Comparison of ENCODE assay signal across 9 cellular contexts in the genomic region with DNA sequence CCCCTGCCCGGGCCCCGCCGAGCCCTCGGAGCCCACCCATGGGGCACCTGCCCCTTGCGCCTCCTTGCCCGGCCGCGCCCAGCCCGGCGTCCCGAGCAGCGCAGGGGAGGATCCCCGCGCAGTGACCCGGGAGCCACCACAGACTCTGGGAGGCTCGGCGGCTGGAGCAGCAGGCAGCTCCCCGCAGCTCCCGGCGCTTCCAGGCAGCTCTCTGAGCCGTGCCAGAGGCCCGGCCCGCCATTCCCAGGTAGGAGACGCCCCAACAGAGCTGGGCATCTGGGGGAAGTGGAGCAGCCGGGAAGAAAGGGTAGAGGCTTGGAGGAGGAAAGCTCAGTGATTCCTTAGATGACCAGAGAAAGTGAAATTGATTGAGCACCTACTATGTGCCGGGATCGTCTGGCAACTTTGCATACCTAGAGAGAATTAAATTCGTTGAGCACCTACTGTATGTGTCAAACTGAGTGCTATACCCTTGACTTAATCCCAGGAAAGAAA. TPM values are rescaled to one million over a fixed set of nuclear protein-coding genes. Genes with fewer than 3 reads are reported as not detected.
A peak's percentile ranks its signal among the peaks of the same experiment; 100 is the strongest.
DNase-seq lines count a peak whose midpoint lies in the region; TF ChIP-seq lines count a peak whose summit lies in the region.
"Had no signal": no experiment of that assay in that cellular context is flagged by ENCODE, and none has a peak within 500 bp of the region (broad histone marks: within the 10 kb centered on the region; RNA-seq: fewer than 3 reads in every experiment).

No MANE protein-coding gene starts in this region.

- H3K4me3 ChIP-seq in mesodermal cell (ENCODE audit: extremely low read depth, insufficient read depth, low read length, poor library complexity, severe bottlenecking) (peak overlapping the region; percentile 43), uterus (peak overlapping the region; percentile 46 to 53)

- TF ChIP-seq POLR2A in uterus (IDR thresholded peaks at IDR 0.05) = no peak

- H3K4me1 Mint-ChIP-seq in activated naive CD8-positive, alpha-beta T cell (ENCODE audit: low read depth) = peaks cover 12% of the 10 kb centered on the region
- peaks cover 10% of the 10 kb centered on the region for H3K4me1 Mint-ChIP-seq in activated naive CD8-positive, alpha-beta T cell treated with anti-CD3 and anti-CD28 coated beads for 36 hours

- no peak for DNase-seq in activated naive CD8-positive, alpha-beta T cell treated with anti-CD3 and anti-CD28 coated beads for 36 hours
- DNase-seq in caudate nucleus (lab: John Stamatoyannopoulos, UW) = no peak
- no peak for DNase-seq in uterus
- no peak for DNase-seq in SIG-M5 (lab: John Stamatoyannopoulos, UW)
- no peak for DNase-seq in GDM1 (lab: John Stamatoyannopoulos, UW)
- DNase-seq in NCI-H2196 treated with DMSO at 0.1 percent for 48 hours (lab: John Stamatoyannopoulos, UW; ENCODE audit: unreplicated experiment) = no peak
- DNase-seq: amniotic stem cell had no signal

- peaks cover 14% of the 10 kb centered on the region for H3K27me3 Mint-ChIP-seq in activated naive CD8-positive, alpha-beta T cell
- H3K27me3 Mint-ChIP-seq in activated naive CD8-positive, alpha-beta T cell treated with anti-CD3 and anti-CD28 coated beads for 36 hours = peaks cover 28% of the 10 kb centered on the region

- WGBS in mesodermal cell (ENCODE audit: insufficient coverage in 2 of 2), 2 experiments = 6 to 8% methylated on average over 20 to 28 of the region's 28 CpGs

- intact Hi-C loops in uterus (cut with DNase I; ENCODE audit: low total_unique reads) = no loop called here

- H3K36me3 Mint-ChIP-seq in activated naive CD8-positive, alpha-beta T cell = no peaks in the 10 kb centered on the region
- H3K36me3 Mint-ChIP-seq in activated naive CD8-positive, alpha-beta T cell treated with anti-CD3 and anti-CD28 coated beads for 36 hours = no peaks in the 10 kb centered on the region

- no peaks in the 10 kb centered on the region for H3K9me3 Mint-ChIP-seq in activated naive CD8-positive, alpha-beta T cell (ENCODE audit: low read depth)
- no peaks in the 10 kb centered on the region for H3K9me3 Mint-ChIP-seq in activated naive CD8-positive, alpha-beta T cell treated with anti-CD3 and anti-CD28 coated beads for 36 hours

- H3K36me3 ChIP-seq in mesodermal cell (ENCODE audit: control insufficient read depth, insufficient read depth, low read length) (no peaks in the 10 kb centered on the region), uterus (no peaks in the 10 kb centered on the region)

- H3K4me1 ChIP-seq in mesodermal cell (ENCODE audit: control insufficient read depth, insufficient read depth, low read length, poor library complexity, severe bottlenecking) (no peaks in the 10 kb centered on the region), uterus (peaks cover 0 to 8% of the 10 kb centered on the region in 2 donors)

- TF ChIP-seq CTCF in uterus (IDR thresholded peaks at IDR 0.05) = no peak

- H3K9me3 ChIP-seq in mesodermal cell (ENCODE audit: control insufficient read depth, low read length) (no peaks in the 10 kb centered on the region), uterus (no peaks in the 10 kb centered on the region)

- H3K27ac Mint-ChIP-seq in activated naive CD8-positive, alpha-beta T cell = no peak overlapping the region
- H3K27ac Mint-ChIP-seq in activated naive CD8-positive, alpha-beta T cell treated with anti-CD3 and anti-CD28 coated beads for 36 hours = no peak overlapping the region

- H3K27ac ChIP-seq in caudate nucleus (ENCODE audit: low read depth, low read length) (peak overlapping the region; percentile 55), mesodermal cell (ENCODE audit: low read depth, low read length, severe bottlenecking) (no peak overlapping the region), uterus (peak overlapping the region in 1 of 2 donors; percentile 76)

- peak overlapping the region; percentile 69 for H3K4me3 Mint-ChIP-seq in activated naive CD8-positive, alpha-beta T cell
- H3K4me3 Mint-ChIP-seq in activated naive CD8-positive, alpha-beta T cell treated with anti-CD3 and anti-CD28 coated beads for 36 hours = no peak overlapping the region

- H3K27me3 ChIP-seq in uterus = no peaks in the 10 kb centered on the region

RNA-seq across cellular contexts. Expression of gene RASD2, which starts 0.7 kb away (rescaled TPM):
- under 1 TPM; 0.06 to 0.16 TPM for total RNA-seq in activated naive CD8-positive, alpha-beta T cell treated with anti-CD3 and anti-CD28 coated beads for 36 hours
- 0.74 TPM for polyA plus RNA-seq in mesodermal cell (2013, experiment 1 of 2)
- polyA plus RNA-seq in mesodermal cell (2013, experiment 2 of 2) = 0.30 TPM
- total RNA-seq in uterus = 10 to 100 TPM in 1 of 4 donors, 1 to 10 TPM in 1, not detected in 2; 4.9 to 10.7 TPM
